8 cellular contexts compared by ENCODE assay signal in the genomic region with DNA sequence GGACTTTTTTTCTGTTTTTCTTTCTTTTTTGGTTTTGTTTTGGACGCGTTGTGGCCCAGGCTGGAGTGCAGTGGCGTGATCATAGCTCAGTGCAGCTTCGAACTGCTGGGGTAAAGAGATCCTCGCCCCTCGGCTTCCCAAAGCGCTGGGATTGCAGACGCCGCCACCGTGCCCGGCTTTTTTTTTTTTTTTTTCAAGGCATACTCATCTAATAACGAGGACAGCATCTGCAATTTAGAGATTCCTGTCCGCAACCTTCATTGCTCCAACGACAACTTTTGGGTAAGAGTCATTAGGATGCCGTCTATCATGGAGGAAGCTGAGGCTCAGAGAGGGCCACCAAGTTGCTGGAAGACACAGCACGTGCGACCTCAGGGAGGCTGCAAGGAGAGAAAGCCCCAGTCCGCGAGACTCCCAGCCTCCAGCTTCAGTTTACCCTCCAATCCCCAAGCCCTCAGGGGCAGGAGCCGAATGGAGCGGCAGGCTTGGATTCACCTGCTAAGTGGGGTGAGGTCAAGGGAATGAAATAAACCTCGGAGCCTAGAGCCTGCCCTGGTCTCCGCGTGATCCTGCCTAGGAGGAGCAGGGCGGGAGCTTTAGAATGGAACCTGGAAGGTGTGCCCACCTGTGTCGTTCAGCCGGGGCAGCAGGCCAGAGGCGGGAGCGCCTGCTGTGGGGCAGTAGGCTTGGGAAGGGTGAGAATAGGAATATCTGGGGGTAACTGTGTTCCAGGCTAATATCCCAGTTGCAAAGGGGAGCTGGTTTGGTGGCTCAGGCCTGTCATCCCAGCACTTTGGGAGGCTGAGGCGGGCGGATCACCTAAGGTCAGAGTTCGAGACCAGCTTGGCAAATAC. TPM values are rescaled to one million over a fixed set of nuclear protein-coding genes. Genes with fewer than 3 reads are reported as not detected.
DNase-seq lines count a peak whose midpoint lies in the region; ATAC-seq and TF ChIP-seq lines count a peak whose summit lies in the region.

No MANE protein-coding gene starts in this region.

- in situ Hi-C loops in mammary epithelial cell (cut with MboI; ENCODE audit: low sequenced_read_pairs in 2 of 2) = no loop called here

- no peak for TF ChIP-seq CTCF in AG04450 (IDR thresholded peaks at IDR 0.05; ENCODE audit: low read depth, low read length)
- no peak for TF ChIP-seq CTCF in mammary epithelial cell (conservative IDR thresholded peaks at IDR 0.05 in 1 of 2, IDR thresholded peaks at IDR 0.05 in 1 of 2; ENCODE audit: extremely low read depth in 1 of 2, insufficient read depth in 1 of 2, low read depth in 1 of 2, low read length in 2 of 2)
- TF ChIP-seq CTCF in GM10248 (IDR thresholded peaks at IDR 0.05; ENCODE audit: control extremely low read depth, extremely low read depth, low read depth, missing control alignments) = no peak

- CTCF ChIA-PET in AG04450 (lab: Charles Lee) = no interaction called here
- CTCF ChIA-PET in mammary epithelial cell (lab: Charles Lee; ENCODE audit: low non-redundant PET) = interaction anchor here (0.5 kb wide), 1 partner anchor 128 kb away, joined by 4 read pairs; no protein-coding TSS in a partner anchor
- CTCF ChIA-PET in GM10248 (lab: Yijun Ruan, JAX) = interaction anchor here (1.0 kb wide), 1 partner anchor 29 kb away, joined by 3 read pairs; the partner anchor contains the start of gene RNF126

- BruUV-seq in mammary epithelial cell (replicated peaks; lab: Mats Ljungman, UMichigan) = no TSS peak

- no peak for ATAC-seq in GM19351 (IDR thresholded peaks at IDR 0.05; ENCODE audit: unreplicated experiment)

- POLR2A ChIA-PET in AG04450 (lab: Yijun Ruan, JAX) (interaction anchor here (0.6 to 1.0 kb wide), 2 partner anchors 13 to 47 kb away, joined by 4 read pairs; no protein-coding TSS in a partner anchor), GM10248 (lab: Yijun Ruan, JAX) (interaction anchor here (0.7 to 1.0 kb wide), 2 partner anchors 17 to 46 kb away, joined by 3 read pairs; no protein-coding TSS in a partner anchor)

- intact Hi-C loops in mammary epithelial cell (cut with micrococcal nuclease) = loop anchor here (1.0 to 2.0 kb wide), 5 partner anchors 23 to 103 kb away; partner anchors contain the start of genes BSG, CDC34 and HCN2

- H3K27ac ChIP-seq in AG04450 (ENCODE audit: low read depth, low read length) (no peak overlapping the region), HUES6 (ENCODE audit: low read depth, low read length) (peak overlapping the region; percentile 49; the same call in 1 of the 2 replicates), mammary epithelial cell (ENCODE audit: insufficient read depth, low read depth, low read length) (peak overlapping the region; percentile 51), mucosa of rectum (ENCODE audit: low read depth in 2 of 2, low read length in 2 of 2) (no peak overlapping the region)

- dilution Hi-C loops in mammary epithelial cell (cut with HindIII; ENCODE audit: low sequenced_read_pairs) = no loop called here

- H3K9ac ChIP-seq in HUES6 (ENCODE audit: low read length) (peak overlapping the region; percentile 75), mammary epithelial cell (ENCODE audit: insufficient read depth, low read length) (peak overlapping the region; percentile 67), mucosa of rectum (ENCODE audit: low read depth in 1 of 2, low read length in 2 of 2) (peak overlapping the region; percentile 60 to 76)

- WGBS in mammary epithelial cell (ENCODE audit: low coverage, missing lambda C conversion rate) = 17% methylated on average over 28 of the region's 32 CpGs

- peak overlapping the region; percentile 68 for H3K4me3 ChIP-seq in AG04450 (ENCODE audit: low read depth, low read length)
- H3K4me3 ChIP-seq in HUES6 (ENCODE audit: low read depth, low read length) = peak overlapping the region; percentile 94
- H3K4me3 ChIP-seq in mammary epithelial cell (replicated peaks in 1 of 3; ENCODE audit: insufficient read depth in 1 of 3, low read depth in 2 of 3, low read length in 3 of 3) = peak overlapping the region; percentile 52 to 72 (median 61)
- H3K4me3 ChIP-seq in mucosa of rectum (ENCODE audit: low read length in 2 of 2) = peak overlapping the region; percentile 88 to 89

- peaks cover 40% of the 10 kb centered on the region for H3K79me2 ChIP-seq in mammary epithelial cell (ENCODE audit: insufficient read depth, low read length)

- H3K27me3 ChIP-seq in AG04450 (ENCODE audit: control insufficient read depth, insufficient read depth, low read length) = no peaks in the 10 kb centered on the region
- H3K27me3 ChIP-seq in HUES6 (ENCODE audit: control insufficient read depth, insufficient read depth, low read length) = peaks cover 20% of the 10 kb centered on the region
- no peaks in the 10 kb centered on the region for H3K27me3 ChIP-seq in mammary epithelial cell (ENCODE audit: insufficient read depth, low read length)
- H3K27me3 ChIP-seq in mucosa of rectum (ENCODE audit: control insufficient read depth in 2 of 2, insufficient read depth in 2 of 2, low read length in 2 of 2) = no peaks in the 10 kb centered on the region

- H4K20me1 ChIP-seq in mammary epithelial cell (ENCODE audit: insufficient read depth, low read length) = no peaks in the 10 kb centered on the region

- H3K36me3 ChIP-seq in HUES6 (ENCODE audit: control insufficient read depth, insufficient read depth, low read length) = peaks cover 18% of the 10 kb centered on the region
- peaks cover 2% of the 10 kb centered on the region for H3K36me3 ChIP-seq in mammary epithelial cell (ENCODE audit: insufficient read depth, low read length)
- peaks cover 0 to 2% of the 10 kb centered on the region in 2 donors for H3K36me3 ChIP-seq in mucosa of rectum (ENCODE audit: control insufficient read depth in 2 of 2, insufficient read depth in 2 of 2, low read length in 2 of 2)

- DNase-seq in AG04450 (ENCODE audit: low read depth, low spot score) (no peak), mammary epithelial cell (no peak), GM10248 (ENCODE audit: extremely low spot score) (no peak), globus pallidus (ENCODE audit: low spot score) (no peak), NCI-H2171 treated with DMSO at 0.1 percent for 48 hours (lab: John Stamatoyannopoulos, UW) (no peak)

- peak overlapping the region; percentile 87 for H3K4me2 ChIP-seq in mammary epithelial cell (ENCODE audit: insufficient read depth, low read depth, low read length)

- H3K9me3 ChIP-seq in AG04450 (ENCODE audit: control insufficient read depth, insufficient read depth, low read length) (no peaks in the 10 kb centered on the region; the same call in 1 of the 2 replicates), HUES6 (ENCODE audit: control insufficient read depth, insufficient read depth, low read depth, low read length) (no peaks in the 10 kb centered on the region), mammary epithelial cell (replicated peaks; ENCODE audit: insufficient read depth, low read length) (no peaks in the 10 kb centered on the region), mucosa of rectum (ENCODE audit: control insufficient read depth in 2 of 2, low read length in 2 of 2) (no peaks in the 10 kb centered on the region)

- H3K4me1 ChIP-seq in HUES6 (ENCODE audit: control insufficient read depth, insufficient read depth, low read length) (peaks cover 9% of the 10 kb centered on the region; the same call in 1 of the 2 replicates), mammary epithelial cell (ENCODE audit: insufficient read depth, low read length) (peaks cover 17% of the 10 kb centered on the region), mucosa of rectum (ENCODE audit: control insufficient read depth in 2 of 2, insufficient read depth in 2 of 2, low read length in 2 of 2) (peaks cover 17 to 19% of the 10 kb centered on the region in 2 donors)

- H2AFZ ChIP-seq in mammary epithelial cell (ENCODE audit: low read depth, low read length) = peak overlapping the region; percentile 72

RNA-seq across cellular contexts. Expression of gene POLRMT, which starts 0.7 kb away (rescaled TPM):
- polyA plus RNA-seq in AG04450 (2011; rRNA removed) (15.5 and 21.1 TPM in 2 replicates), mammary epithelial cell (30.2 TPM)
- polyA minus RNA-seq in AG04450 (2011; rRNA and poly(A)+ RNA removed) = 40.1 and 63.1 TPM in 2 replicates
- total RNA-seq in mammary epithelial cell = 10 to 100 TPM; 23.5 to 50.9 TPM
- 63.2 TPM for polyA minus RNA-seq in mammary epithelial cell

RNA-seq across cellular contexts. Expression of gene FGF22, which starts 5.7 kb away (rescaled TPM):
- polyA plus RNA-seq in AG04450 (2011; rRNA removed) (not detected in 2 replicates), mammary epithelial cell (not detected)
- polyA minus RNA-seq in AG04450 (2011; rRNA and poly(A)+ RNA removed) = not detected in 2 replicates
- not detected for total RNA-seq in mammary epithelial cell
- not detected for polyA minus RNA-seq in mammary epithelial cell

RNA-seq across cellular contexts. Expression of gene RNF126, which starts 29.0 kb away (rescaled TPM):
- polyA plus RNA-seq in AG04450 (2011; rRNA removed) = 1.7 and 3.1 TPM in 2 replicates
- 1.7 and 2.0 TPM in 2 replicates for polyA minus RNA-seq in AG04450 (2011; rRNA and poly(A)+ RNA removed)
- 10 to 100 TPM; 79.2 to 83.9 TPM for total RNA-seq in mammary epithelial cell
- 54.4 TPM for polyA plus RNA-seq in mammary epithelial cell
- polyA minus RNA-seq in mammary epithelial cell = 5.1 TPM

RNA-seq across cellular contexts. Expression of gene FSTL3, which starts 42.2 kb away (rescaled TPM):
- polyA plus RNA-seq in AG04450 (2011; rRNA removed) (21.2 and 23.2 TPM in 2 replicates), mammary epithelial cell (72.2 TPM)
- polyA minus RNA-seq in AG04450 (2011; rRNA and poly(A)+ RNA removed) = 12.7 and 12.8 TPM in 2 replicates
- 100 to 1,000 TPM; 127 to 140 TPM for total RNA-seq in mammary epithelial cell
- 41.3 TPM for polyA minus RNA-seq in mammary epithelial cell

RNA-seq across cellular contexts. Expression of gene HCN2, which starts 44.3 kb away (rescaled TPM):
- polyA plus RNA-seq in AG04450 (2011; rRNA removed) (0.33 and 0.58 TPM in 2 replicates), mammary epithelial cell (0.35 TPM)
- 1.2 and 2.1 TPM in 2 replicates for polyA minus RNA-seq in AG04450 (2011; rRNA and poly(A)+ RNA removed)
- 1 to 10 TPM in 1 of 2 donors, under 1 TPM in 1; 0.33 to 1.6 TPM for total RNA-seq in mammary epithelial cell
- polyA minus RNA-seq in mammary epithelial cell = 1.7 TPM

Comparison
In these comparisons a context has a peak if more than half of its experiments do, and no peak if none do; other contexts are left out.
1. H3K27ac ChIP-seq: peak in HUES6 (single experiment) and mammary epithelial cell (single experiment); none in AG04450 (single experiment) and mucosa of rectum (0 of 2).
2. RNA of gene RNF126, which starts 29.0 kb away (polyA plus RNA-seq): 54.4 TPM in mammary epithelial cell (single experiment); 1.7 to 3.1 TPM in AG04450; every median in the first group is over 10 times any median in the second.
3. Peak in every context shown above with its lines, with median percentiles within 50 percentile points of each other: H3K4me3 ChIP-seq and H3K9ac ChIP-seq.